8 cellular contexts compared by ENCODE assay signal in genomic region chr1:145978860-145979745, GRCh38. TPM values are rescaled to one million over a fixed set of nuclear protein-coding genes. Genes with fewer than 3 reads are reported as not detected.
DNase-seq lines count a peak whose midpoint lies in the region; ATAC-seq and TF ChIP-seq lines count a peak whose summit lies in the region.

No MANE protein-coding gene starts in this region.

- H3K27ac ChIP-seq in angular gyrus (ENCODE audit: low read depth, low read length): peak overlapping the region; percentile 94
- H3K27ac ChIP-seq in right cardiac atrium (ENCODE audit: low read length): peak overlapping the region; percentile 100
- H3K27ac ChIP-seq in psoas muscle: peak overlapping the region; percentile 98

- H3K9me3 ChIP-seq in right cardiac atrium (ENCODE audit: control insufficient read depth, low read length): no peaks in the 10 kb centered on the region
- H3K9me3 ChIP-seq in psoas muscle: no peaks in the 10 kb centered on the region

- H3K4me1 ChIP-seq in right cardiac atrium (ENCODE audit: control insufficient read depth, insufficient read depth, low read length) (peaks cover 27% of the 10 kb centered on the region), psoas muscle (peaks cover 63% of the 10 kb centered on the region)

- peaks cover 0 to 11% of the 10 kb centered on the region in 2 donors for H3K36me3 ChIP-seq in psoas muscle (ENCODE audit: insufficient read depth in 1 of 2, low read depth in 1 of 2)

- ATAC-seq in HG02610 (IDR thresholded peaks at IDR 0.05; ENCODE audit: unreplicated experiment) (peak; percentile 89), right cardiac atrium (peak; percentile 95 to 97), psoas muscle (peak; percentile 78 to 83 (median 82))

- intact Hi-C loops in right cardiac atrium (cut with DNase I): loop anchor here in 1 of 4 donors (5.0 kb wide), 1 partner anchor 33 kb away; no protein-coding TSS in a partner anchor
- intact Hi-C loops in psoas muscle (cut with DNase I): loop anchor here in 1 of 2 donors (2.0 kb wide), 1 partner anchor 18 kb away; no protein-coding TSS in a partner anchor

- 3% methylated on average over 9 of the region's 9 CpGs for WGBS in right cardiac atrium
- WGBS in psoas muscle, 3 donors: 3 to 5% (median 3%) methylated on average over 9 of the region's 9 CpGs

- peak overlapping the region; percentile 28 for H3K4me3 ChIP-seq in GM12865 (ENCODE audit: low read depth, low read length)
- peak overlapping the region; percentile 39 for H3K4me3 ChIP-seq in right cardiac atrium (ENCODE audit: low read length)
- peak overlapping the region; percentile 50 for H3K4me3 ChIP-seq in psoas muscle

- TF ChIP-seq CTCF in GM12865 (IDR thresholded peaks at IDR 0.05; ENCODE audit: insufficient read depth, low read depth, low read length, missing control alignments) (peak; percentile 32), psoas muscle (IDR thresholded peaks at IDR 0.05) (peak; percentile 27)

- DNase-seq in GM12865 (ENCODE audit: low read depth): peak; percentile 99
- DNase-seq in NCI-H1105 (lab: John Stamatoyannopoulos, UW): peak; percentile 97
- peak; percentile 56 for DNase-seq in T follicular helper cell (ENCODE audit: low read depth)
- DNase-seq in right cardiac atrium: peak; percentile 93 to 96 (median 94)
- peak; percentile 90 to 94 for DNase-seq in psoas muscle
- DNase-seq in NCI-H1694 (lab: John Stamatoyannopoulos, UW): no peak

- H3K27me3 ChIP-seq in right cardiac atrium (ENCODE audit: control insufficient read depth, insufficient read depth) (no peaks in the 10 kb centered on the region), psoas muscle (ENCODE audit: insufficient read depth in 3 of 3, low read length in 2 of 3) (no peaks in the 10 kb centered on the region)

RNA-seq across cellular contexts. Expression of gene POLR3GL, which starts 14.6 kb away (rescaled TPM):
- total RNA-seq in right cardiac atrium: 10 to 100 TPM; 51.4 to 54.4 (median 52.5) TPM
- 94.7 TPM for polyA plus RNA-seq in right cardiac atrium
- total RNA-seq in psoas muscle: 10 to 100 TPM; 30.5 to 62.5 (median 48.9) TPM
- 100 to 1,000 TPM in 1 of 3 donors, 10 to 100 TPM in 2; 59.9 to 139 (median 98.1) TPM for polyA plus RNA-seq in psoas muscle

RNA-seq across cellular contexts. Expression of gene ANKRD34A, which starts 14.7 kb away (rescaled TPM):
- total RNA-seq in right cardiac atrium (1 to 10 TPM; 1.7 to 3.9 (median 3.7) TPM), psoas muscle (10 to 100 TPM in 1 of 4 donors, 1 to 10 TPM in 2, under 1 TPM in 1; 0.42 to 12.3 (median 4.9) TPM)
- polyA plus RNA-seq in right cardiac atrium (1.8 TPM), psoas muscle (10 to 100 TPM in 1 of 3 donors, 1 to 10 TPM in 2; 6.6 to 14.7 (median 7.4) TPM)

RNA-seq across cellular contexts. Expression of gene TXNIP, which starts 17.3 kb away (rescaled TPM):
- total RNA-seq in right cardiac atrium (100 to 1,000 TPM; 548 to 806 (median 632) TPM), psoas muscle (1,000 to 10,000 TPM in 3 of 4 donors, 100 to 1,000 TPM in 1; 887 to 2,747 (median 1,374) TPM)
- polyA plus RNA-seq in right cardiac atrium (943 TPM), psoas muscle (1,000 to 10,000 TPM; 1,253 to 1,929 (median 1,863) TPM)

RNA-seq across cellular contexts. Expression of gene LIX1L, which starts 21.3 kb away (rescaled TPM):
- total RNA-seq in right cardiac atrium (10 to 100 TPM; 25.4 to 39.2 (median 28.4) TPM), psoas muscle (10 to 100 TPM; 14.6 to 59.7 (median 38.0) TPM)
- polyA plus RNA-seq in right cardiac atrium (11.9 TPM), psoas muscle (10 to 100 TPM; 23.5 to 36.9 (median 28.1) TPM)

RNA-seq across cellular contexts. Expression of gene HJV, which starts 42.4 kb away (rescaled TPM):
- total RNA-seq in right cardiac atrium (100 to 1,000 TPM in 2 of 4 donors, 10 to 100 TPM in 2; 65.1 to 164 (median 97.1) TPM), psoas muscle (100 to 1,000 TPM; 240 to 354 (median 317) TPM)
- polyA plus RNA-seq in right cardiac atrium (116 TPM), psoas muscle (100 to 1,000 TPM in 2 of 3 donors, 10 to 100 TPM in 1; 38.1 to 314 (median 168) TPM)
